ENCODE assay signal across 1 cellular context in the genomic region with DNA sequence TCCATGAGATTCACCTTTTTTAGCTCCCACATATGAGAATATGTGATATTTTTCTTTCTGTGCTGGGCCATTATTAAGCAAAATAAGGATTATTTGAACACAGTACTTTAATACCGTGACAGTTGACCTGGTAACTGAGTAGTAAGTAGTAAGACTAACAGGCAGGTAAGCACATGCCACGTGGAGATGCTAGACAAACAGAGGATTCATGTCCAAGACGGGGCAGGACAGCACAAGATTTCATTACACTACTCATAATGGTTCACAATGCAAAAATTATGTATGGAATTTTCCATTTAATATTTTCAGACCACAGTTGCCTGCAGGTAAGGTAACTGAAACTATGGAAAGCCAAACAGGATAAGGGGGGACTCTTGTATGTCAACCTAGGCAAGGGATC. TPM values are rescaled to one million over a fixed set of nuclear protein-coding genes. Genes with fewer than 3 reads are reported as not detected.
"Had no signal": no experiment of that assay in that cellular context is flagged by ENCODE, and none has a peak within 500 bp of the region (broad histone marks: within the 10 kb centered on the region; RNA-seq: fewer than 3 reads in every experiment).

No MANE protein-coding gene starts in this region.

RNA-seq across cellular contexts. Expression of a gene that starts 34.4 kb away (rescaled TPM):
- total RNA-seq: G401 had no signal
